In the genomic region with DNA sequence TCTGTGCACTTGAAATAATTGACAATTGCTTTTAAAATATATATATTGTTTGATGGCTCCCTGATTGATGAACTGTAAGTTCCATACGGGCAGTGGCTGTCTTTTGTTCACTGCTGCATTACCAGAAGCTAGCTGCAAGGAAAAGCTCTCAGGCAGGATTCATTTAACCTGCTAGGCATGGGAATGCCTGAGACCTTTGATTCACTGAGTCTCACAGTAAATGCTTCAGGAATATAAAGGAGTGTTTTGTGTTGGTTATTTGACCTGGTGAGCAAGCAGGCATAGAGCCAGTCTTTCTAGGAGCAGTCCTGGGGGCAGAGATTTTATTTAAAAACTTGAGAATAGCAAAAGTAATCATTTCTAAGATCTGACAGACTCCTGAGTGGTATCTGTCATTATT, we compare ENCODE assay signal across 16 cellular contexts.
A peak's percentile ranks its signal among the peaks of the same experiment; 100 is the strongest.
DNase-seq lines count a peak whose midpoint lies in the region; ATAC-seq and TF ChIP-seq lines count a peak whose summit lies in the region.
"Had no signal": no experiment of that assay in that cellular context is flagged by ENCODE, and none has a peak within 500 bp of the region (broad histone marks: within the 10 kb centered on the region; RNA-seq: fewer than 3 reads in every experiment).

No MANE protein-coding gene starts in this region.

- H3K79me2 ChIP-seq in mammary epithelial cell (ENCODE audit: insufficient read depth, low read length) (no peaks in the 10 kb centered on the region), PC-9 (ENCODE audit: low read depth) (no peaks in the 10 kb centered on the region)

- H3K9ac ChIP-seq in mammary epithelial cell (ENCODE audit: insufficient read depth, low read length) = no peak overlapping the region

- H3K4me2 ChIP-seq in mammary epithelial cell (ENCODE audit: insufficient read depth, low read depth, low read length) = no peak overlapping the region
- H3K4me2 ChIP-seq in PC-9 = no peak overlapping the region

- TF ChIP-seq CTCF in mammary epithelial cell (conservative IDR thresholded peaks at IDR 0.05 in 1 of 2, IDR thresholded peaks at IDR 0.05 in 1 of 2; ENCODE audit: extremely low read depth in 1 of 2, insufficient read depth in 1 of 2, low read depth in 1 of 2, low read length in 2 of 2) (no peak), breast epithelium (IDR thresholded peaks at IDR 0.05) (no peak), PC-9 (conservative IDR thresholded peaks at IDR 0.05) (no peak)

- CTCF ChIA-PET in mammary epithelial cell (lab: Charles Lee; ENCODE audit: low non-redundant PET) = no interaction called here
- CTCF ChIA-PET in PC-9 (lab: Charles Lee) = no interaction called here

- no peaks in the 10 kb centered on the region for H3F3A ChIP-seq in PC-9 (ENCODE audit: insufficient read depth, low read depth)

- H3K27ac ChIP-seq in mammary epithelial cell (ENCODE audit: insufficient read depth, low read depth, low read length) = no peak overlapping the region
- H3K27ac ChIP-seq in breast epithelium = no peak overlapping the region
- H3K27ac ChIP-seq in PC-9 = no peak overlapping the region
- H3K27ac ChIP-seq: SJCRH30 had no signal

- H3K27me3 ChIP-seq in mammary epithelial cell (ENCODE audit: insufficient read depth, low read length) (no peaks in the 10 kb centered on the region), breast epithelium (no peaks in the 10 kb centered on the region), PC-9 (ENCODE audit: insufficient read depth, low read depth) (no peaks in the 10 kb centered on the region)
- H3K27me3 ChIP-seq: SJCRH30 had no signal

- ATAC-seq in HG02970 (IDR thresholded peaks at IDR 0.05; ENCODE audit: low FRiP score, unreplicated experiment) (no peak), HG03442 (IDR thresholded peaks at IDR 0.05; ENCODE audit: unreplicated experiment) (no peak)

- 0% methylated on average over 1 of the region's 1 CpG for WGBS in mammary epithelial cell (ENCODE audit: low coverage, missing lambda C conversion rate)

- H3K4me3 ChIP-seq in mammary epithelial cell (replicated peaks in 1 of 3; ENCODE audit: insufficient read depth in 1 of 3, low read depth in 2 of 3, low read length in 3 of 3) (no peak overlapping the region), breast epithelium (no peak overlapping the region), PC-9 (no peak overlapping the region)
- H3K4me3 ChIP-seq: SJCRH30 had no signal

- H3K4me1 ChIP-seq in mammary epithelial cell (ENCODE audit: insufficient read depth, low read length) (peaks cover 3% of the 10 kb centered on the region), breast epithelium (no peaks in the 10 kb centered on the region), PC-9 (replicated peaks; ENCODE audit: insufficient read depth) (no peaks in the 10 kb centered on the region)
- H3K4me1 ChIP-seq: SJCRH30 had no signal

- TF ChIP-seq POLR2A in breast epithelium (IDR thresholded peaks at IDR 0.05) = no peak

- dilution Hi-C loops in mammary epithelial cell (cut with HindIII; ENCODE audit: low sequenced_read_pairs) = no loop called here

- BruUV-seq in mammary epithelial cell (replicated peaks; lab: Mats Ljungman, UMichigan) = no TSS peak
- BruUV-seq in PC-9 (replicated peaks; lab: Mats Ljungman, UMichigan) = no TSS peak

- no peaks in the 10 kb centered on the region for H3K9me2 ChIP-seq in PC-9 (ENCODE audit: insufficient read depth)

- in situ Hi-C loops in mammary epithelial cell (cut with MboI; ENCODE audit: low sequenced_read_pairs in 2 of 2) = no loop called here
- in situ Hi-C loops in SK-MEL-5 (cut with HindIII; ENCODE audit: low pct_unique_long_range_greater_than_20kb, low sequenced_read_pairs) = no loop called here

- DNase-seq in mammary epithelial cell = peak; percentile 43
- DNase-seq in breast epithelium (ENCODE audit: low spot score in 2 of 2) = no peak
- DNase-seq in SK-MEL-5 (ENCODE audit: low read depth, low spot score) = peak; percentile 57
- peak; percentile 51 for DNase-seq in islet precursor cell
- no peak for DNase-seq in PC-9
- DNase-seq: C1 segment of cervical spinal cord, DMS 273 treated with DMSO at 0.1 percent for 48 hours, GF-D8, IMR-90, NCI-H1105, NCI-H187, NCI-H2171 treated with DMSO at 0.1 percent for 48 hours, NCI-H524, SJCRH30 had no signal

- POLR2A ChIA-PET in PC-9 (lab: Charles Lee; ENCODE audit: unreplicated experiment) = no interaction called here

- H3K9me3 ChIP-seq in mammary epithelial cell (replicated peaks; ENCODE audit: insufficient read depth, low read length) = no peaks in the 10 kb centered on the region
- no peaks in the 10 kb centered on the region for H3K9me3 ChIP-seq in breast epithelium
- no peaks in the 10 kb centered on the region for H3K9me3 ChIP-seq in PC-9 (ENCODE audit: insufficient read depth, low read depth)
- H3K9me3 ChIP-seq: SJCRH30 had no signal

- H2AFZ ChIP-seq in mammary epithelial cell (ENCODE audit: low read depth, low read length) (no peak overlapping the region), PC-9 (no peak overlapping the region)

- intact Hi-C loops in mammary epithelial cell (cut with micrococcal nuclease) = no loop called here
- intact Hi-C loops in breast epithelium (cut with DNase I; ENCODE audit: low total_unique reads) = no loop called here
- intact Hi-C loops in PC-9 (cut with micrococcal nuclease; ENCODE audit: unreplicated experiment) = no loop called here

- no peaks in the 10 kb centered on the region for H3K36me3 ChIP-seq in mammary epithelial cell (ENCODE audit: insufficient read depth, low read length)
- H3K36me3 ChIP-seq in breast epithelium = no peaks in the 10 kb centered on the region
- H3K36me3 ChIP-seq in PC-9 (ENCODE audit: low read depth) = no peaks in the 10 kb centered on the region
- H3K36me3 ChIP-seq: SJCRH30 had no signal

- H4K20me1 ChIP-seq in mammary epithelial cell (ENCODE audit: insufficient read depth, low read length) = no peaks in the 10 kb centered on the region
- no peaks in the 10 kb centered on the region for H4K20me1 ChIP-seq in PC-9 (ENCODE audit: insufficient read depth)

Comparison
In these comparisons a context has a peak if more than half of its experiments do, and no peak if none do; other contexts are left out.
1. DNase-seq: peak in mammary epithelial cell (single experiment), SK-MEL-5 (single experiment) and islet precursor cell (single experiment); none in breast epithelium (0 of 2) and PC-9 (0 of 2).